Comparison of ENCODE assay signal across 22 cellular contexts in the genomic region with DNA sequence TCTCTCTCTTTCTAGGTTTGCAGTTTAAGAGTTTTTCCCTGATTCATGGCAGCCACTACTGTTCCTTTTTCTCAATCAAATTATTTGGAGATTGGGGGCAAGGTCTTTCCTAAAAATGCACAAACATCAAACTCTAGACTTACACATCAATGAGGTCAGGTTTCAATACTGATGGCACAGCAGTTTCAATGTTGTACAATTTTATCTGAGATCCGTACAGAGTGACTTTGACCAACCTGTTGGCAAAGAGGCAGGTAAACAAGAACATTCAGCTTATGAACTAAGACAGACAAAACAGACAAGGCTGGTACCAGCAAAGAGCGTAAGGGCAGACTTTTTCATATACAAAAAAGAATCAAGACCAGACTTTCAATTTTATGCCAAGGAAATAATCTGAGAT. TPM values are rescaled to one million over a fixed set of nuclear protein-coding genes. Genes with fewer than 3 reads are reported as not detected.
"Had no signal": no experiment of that assay in that cellular context is flagged by ENCODE, and none has a peak within 500 bp of the region (broad histone marks: within the 10 kb centered on the region; RNA-seq: fewer than 3 reads in every experiment).

No MANE protein-coding gene starts in this region.

- H3K27me3 Mint-ChIP-seq: naive B cell had no signal

- H3K9me3 Mint-ChIP-seq: endodermal cell, naive B cell had no signal

- H3K27ac ChIP-seq: brain microvascular endothelial cell, lower lobe of right lung, psoas muscle, SJCRH30, spleen, WERI-Rb-1 had no signal

- H3K4me3 ChIP-seq: lower lobe of right lung, psoas muscle, SJCRH30, spleen had no signal

- ATAC-seq: esophagus mucosa, lower lobe of right lung, psoas muscle, sciatic nerve had no signal

- H3K27ac Mint-ChIP-seq: endodermal cell had no signal

- DNase-seq: activated CD4-positive, alpha-beta T cell treated with anti-CD3 and anti-CD28 coated beads for 4 hours; activated naive CD4-positive, alpha-beta T cell; amygdala; brain microvascular endothelial cell; dermis blood vessel endothelial cell; endodermal cell; hippocampal formation; lower lobe of right lung; midbrain; naive B cell; psoas muscle; SJCRH30; spleen; stimulated activated CD4-positive, alpha-beta T cell treated with anti-CD3 and anti-CD28 coated beads, Interleukin-1b, Interleukin-23, amount 100 ng/mL, for 48 hours; stimulated activated naive CD4-positive, alpha-beta T cell treated with Interleukin-2 at 50 U/mL for 16 hours; SW 1271; trophoblast cell; WERI-Rb-1 had no signal

- H3K27me3 ChIP-seq: brain microvascular endothelial cell, SJCRH30, spleen had no signal

- H3K9me3 ChIP-seq: lower lobe of right lung, psoas muscle, SJCRH30, spleen had no signal

- H3K4me3 Mint-ChIP-seq: endodermal cell, naive B cell had no signal

- H3K4me1 ChIP-seq: lower lobe of right lung, psoas muscle, SJCRH30, spleen had no signal

RNA-seq across cellular contexts. Expression of a gene that starts 58.0 kb away (rescaled TPM):
- total RNA-seq: dermis blood vessel endothelial cell, esophagus mucosa, glomerular endothelial cell, omental fat pad, SJCRH30 had no signal
